In genomic region chr9:81650836-81651545, GRCh38 we compare ENCODE assay signal across 15 cellular contexts.
"Had no signal": no experiment of that assay in that cellular context is flagged by ENCODE, and none has a peak within 500 bp of the region (broad histone marks: within the 10 kb centered on the region; RNA-seq: fewer than 3 reads in every experiment).

No MANE protein-coding gene starts in this region.

- H3K4me3 ChIP-seq: colonic mucosa, gastrocnemius medialis, prostate gland, spleen had no signal

- H3K27ac ChIP-seq: colonic mucosa, epithelial cell of prostate, prostate gland, spleen had no signal

- H3K36me3 ChIP-seq: colonic mucosa, gastrocnemius medialis, prostate gland had no signal

- DNase-seq: activated CD4-positive, alpha-beta memory T cell treated with anti-CD3 and anti-CD28 coated beads, Interleukin-2, amount 10 ng/mL, durations not matched to agents 7 days and 5 days; activated CD8-positive, alpha-beta memory T cell treated with anti-CD3 and anti-CD28 coated beads, Interleukin-2, amount 50 U/mL, for 48 hours; activated naive CD4-positive, alpha-beta T cell treated with anti-CD3 and anti-CD28 coated beads, Interleukin-2, amount 10 ng/mL, durations not matched to agents 7 days and 5 days; colonic mucosa; effector memory CD4-positive, alpha-beta T cell; gastrocnemius medialis; occipital lobe; spleen; stimulated activated CD4-positive, alpha-beta T cell treated with anti-CD3 and anti-CD28 coated beads, Interleukin-1b, Interleukin-23, amount 100 ng/mL, for 48 hours; SW 1271; trophoblast cell had no signal

- H3K36me3 Mint-ChIP-seq: activated naive CD4-positive, alpha-beta T cell treated with anti-CD3 and anti-CD28 coated beads, Interleukin-2, amount 10 ng/mL, durations not matched to agents 7 days and 5 days had no signal

- H3K4me1 ChIP-seq: colonic mucosa, prostate gland had no signal

- H3K27me3 ChIP-seq: colonic mucosa, gastrocnemius medialis, spleen had no signal

- H3K4me1 Mint-ChIP-seq: activated CD4-positive, alpha-beta memory T cell treated with anti-CD3 and anti-CD28 coated beads, Interleukin-2, amount 10 ng/mL, durations not matched to agents 7 days and 5 days; activated naive CD4-positive, alpha-beta T cell treated with anti-CD3 and anti-CD28 coated beads, Interleukin-2, amount 10 ng/mL, durations not matched to agents 7 days and 5 days had no signal

- H3K27me3 Mint-ChIP-seq: activated CD4-positive, alpha-beta memory T cell treated with anti-CD3 and anti-CD28 coated beads, Interleukin-2, amount 10 ng/mL, durations not matched to agents 7 days and 5 days; activated naive CD4-positive, alpha-beta T cell treated with anti-CD3 and anti-CD28 coated beads, Interleukin-2, amount 10 ng/mL, durations not matched to agents 7 days and 5 days; stimulated activated memory B cell treated with anti-CD40 and anti-IgM and Interleukin-4, amounts not matched to agents 10 μg/mL and 1 μg/mL and 100 μg/mL, for 72 hours had no signal

- H3K9me3 Mint-ChIP-seq: activated naive CD4-positive, alpha-beta T cell treated with anti-CD3 and anti-CD28 coated beads, Interleukin-2, amount 10 ng/mL, durations not matched to agents 7 days and 5 days; stimulated activated memory B cell treated with anti-CD40 and anti-IgM and Interleukin-4, amounts not matched to agents 10 μg/mL and 1 μg/mL and 100 μg/mL, for 72 hours; T-helper 2 cell treated with Interferon-gamma antibody and Interleukin-4, amounts not matched to agents 5 μg/mL and 100 μg/mL, for 36 hours had no signal

- H3K27ac Mint-ChIP-seq: activated CD4-positive, alpha-beta memory T cell treated with anti-CD3 and anti-CD28 coated beads, Interleukin-2, amount 10 ng/mL, durations not matched to agents 7 days and 5 days; activated naive CD4-positive, alpha-beta T cell treated with anti-CD3 and anti-CD28 coated beads, Interleukin-2, amount 10 ng/mL, durations not matched to agents 7 days and 5 days; stimulated activated memory B cell treated with anti-CD40 and anti-IgM and Interleukin-4, amounts not matched to agents 10 μg/mL and 1 μg/mL and 100 μg/mL, for 72 hours; T-helper 2 cell treated with Interferon-gamma antibody and Interleukin-4, amounts not matched to agents 5 μg/mL and 100 μg/mL, for 36 hours had no signal

- H3K9me3 ChIP-seq: colonic mucosa, gastrocnemius medialis, prostate gland, spleen had no signal

- H3K4me3 Mint-ChIP-seq: activated CD4-positive, alpha-beta memory T cell treated with anti-CD3 and anti-CD28 coated beads, Interleukin-2, amount 10 ng/mL, durations not matched to agents 7 days and 5 days; activated naive CD4-positive, alpha-beta T cell treated with anti-CD3 and anti-CD28 coated beads, Interleukin-2, amount 10 ng/mL, durations not matched to agents 7 days and 5 days; stimulated activated memory B cell treated with anti-CD40 and anti-IgM and Interleukin-4, amounts not matched to agents 10 μg/mL and 1 μg/mL and 100 μg/mL, for 72 hours; T-helper 2 cell treated with Interferon-gamma antibody and Interleukin-4, amounts not matched to agents 5 μg/mL and 100 μg/mL, for 36 hours had no signal
